Comparison of ENCODE assay signal across 8 cellular contexts in the genomic region with DNA sequence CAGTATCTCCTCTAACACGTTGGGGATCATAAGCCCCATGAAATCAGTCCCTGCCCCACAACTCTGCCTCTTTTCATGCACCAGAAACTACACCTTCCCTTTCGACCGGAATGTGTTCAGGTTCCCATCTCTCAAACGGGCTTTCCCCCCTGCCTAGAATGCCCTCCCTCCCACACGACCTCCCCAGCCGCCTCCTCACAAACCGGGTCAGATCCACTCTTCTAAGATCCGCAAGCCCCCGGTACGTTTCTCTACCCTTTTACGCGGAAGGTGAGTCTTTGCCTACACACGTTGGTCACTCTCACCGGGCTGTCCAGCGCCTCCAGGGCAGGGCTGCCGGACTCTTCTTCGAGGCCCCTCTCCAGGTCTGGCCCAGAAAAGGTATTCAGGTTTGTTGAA. TPM values are rescaled to one million over a fixed set of nuclear protein-coding genes. Genes with fewer than 3 reads are reported as not detected.
A peak's percentile ranks its signal among the peaks of the same experiment; 100 is the strongest.
DNase-seq lines count a peak whose midpoint lies in the region; ATAC-seq and TF ChIP-seq lines count a peak whose summit lies in the region.

No MANE protein-coding gene starts in this region.

- H3K4me3 ChIP-seq in KMS-11 (IDR thresholded peaks at IDR 0.05; ENCODE audit: insufficient read depth, low read depth, low read length) (no peak overlapping the region), adrenal gland (peak overlapping the region; percentile 76 to 90 (median 82))

- H4K20me1 ChIP-seq in KMS-11 (ENCODE audit: insufficient read depth), result no peaks in the 10 kb centered on the region

- peaks cover 38% of the 10 kb centered on the region for H3K4me1 Mint-ChIP-seq in stimulated activated memory B cell treated with anti-CD40 and anti-IgM and Interleukin-4, amounts not matched to agents 10 μg/mL and 1 μg/mL and 100 μg/mL, for 72 hours

- in situ Hi-C loops in G401 (cut with HindIII; ENCODE audit: low sequenced_read_pairs), result no loop called here

- H3K4me2 ChIP-seq in KMS-11, result no peak overlapping the region; the same call in 1 of the 2 replicates

- peak; percentile 6 for ATAC-seq in GM21381 (IDR thresholded peaks at IDR 0.05; ENCODE audit: unreplicated experiment)
- peak; percentile 23 for ATAC-seq in left colon
- ATAC-seq in stimulated activated memory B cell treated with anti-CD40 and anti-IgM and Interleukin-4, amounts not matched to agents 10 μg/mL and 1 μg/mL and 100 μg/mL, for 72 hours, result peak; percentile 3

- no peaks in the 10 kb centered on the region for H3K9me3 Mint-ChIP-seq in stimulated activated memory B cell treated with anti-CD40 and anti-IgM and Interleukin-4, amounts not matched to agents 10 μg/mL and 1 μg/mL and 100 μg/mL, for 72 hours

- peaks cover 13% of the 10 kb centered on the region for H3K36me3 Mint-ChIP-seq in stimulated activated memory B cell treated with anti-CD40 and anti-IgM and Interleukin-4, amounts not matched to agents 10 μg/mL and 1 μg/mL and 100 μg/mL, for 72 hours

- no peaks in the 10 kb centered on the region for H3K9me3 ChIP-seq in adrenal gland (replicated peaks in 1 of 3)

- WGBS in adrenal gland, 4 donors, result 1% methylated on average over 17 of the region's 17 CpGs

- peaks cover 17% of the 10 kb centered on the region; the same call in 1 of the 2 replicates for H3K79me2 ChIP-seq in KMS-11 (ENCODE audit: insufficient read depth, low read depth)

- no peaks in the 10 kb centered on the region for H3K36me3 ChIP-seq in KMS-11 (ENCODE audit: insufficient read depth)
- H3K36me3 ChIP-seq in adrenal gland (replicated peaks in 1 of 2), result peaks cover 0 to 10% of the 10 kb centered on the region in 2 donors

- peak overlapping the region; percentile 32; the same call in 1 of the 2 replicates for H3K27ac ChIP-seq in KMS-11
- H3K27ac ChIP-seq in adrenal gland, result peak overlapping the region in 3 of 5 donors; percentile 16 to 82 (median 65)

- no peaks in the 10 kb centered on the region for H3K4me1 ChIP-seq in KMS-11 (ENCODE audit: low read depth, poor library complexity, severe bottlenecking)
- peaks cover 7 to 21% of the 10 kb centered on the region in 2 donors for H3K4me1 ChIP-seq in adrenal gland (replicated peaks in 1 of 2)

- H3K27me3 Mint-ChIP-seq in stimulated activated memory B cell treated with anti-CD40 and anti-IgM and Interleukin-4, amounts not matched to agents 10 μg/mL and 1 μg/mL and 100 μg/mL, for 72 hours, result no peaks in the 10 kb centered on the region

- H3K4me3 Mint-ChIP-seq in stimulated activated memory B cell treated with anti-CD40 and anti-IgM and Interleukin-4, amounts not matched to agents 10 μg/mL and 1 μg/mL and 100 μg/mL, for 72 hours, result peak overlapping the region; percentile 90

- TF ChIP-seq CTCF in KMS-11 (conservative IDR thresholded peaks at IDR 0.05; ENCODE audit: low read depth, low read length), result no peak
- no peak for TF ChIP-seq CTCF in adrenal gland (IDR thresholded peaks at IDR 0.05)

- H3K27me3 ChIP-seq in KMS-11 (ENCODE audit: insufficient read depth, low read depth) (no peaks in the 10 kb centered on the region), adrenal gland (no peaks in the 10 kb centered on the region)

- DNase-seq in adrenal gland (no peak), left colon (no peak), NCI-H2081 (lab: John Stamatoyannopoulos, UW) (no peak), G401 (ENCODE audit: low spot score) (no peak), NCI-H2081 treated with DMSO at 0.1 percent for 48 hours (lab: John Stamatoyannopoulos, UW) (no peak)

- intact Hi-C loops in adrenal gland (cut with DNase I) (no loop called here), left colon (cut with DNase I, micrococcal nuclease) (no loop called here)

- peak overlapping the region; percentile 64 for H3K27ac Mint-ChIP-seq in stimulated activated memory B cell treated with anti-CD40 and anti-IgM and Interleukin-4, amounts not matched to agents 10 μg/mL and 1 μg/mL and 100 μg/mL, for 72 hours

- H2AFZ ChIP-seq in KMS-11 (ENCODE audit: low read depth), result no peak overlapping the region; the same call in 1 of the 2 replicates

- peak overlapping the region; percentile 59 for H3K9ac ChIP-seq in KMS-11

- no peak for TF ChIP-seq POLR2A in adrenal gland (IDR thresholded peaks at IDR 0.05)

RNA-seq across cellular contexts. Expression of gene DHX33, which starts 0.7 kb away (rescaled TPM):
- total RNA-seq in adrenal gland (10 to 100 TPM in 4 of 8 donors, 1 to 10 TPM in 4; 7.0 to 14.3 (median 11.1) TPM), left colon (10 to 100 TPM in 1 of 2 donors, 1 to 10 TPM in 1; 9.2 to 14.5 TPM)
- polyA plus RNA-seq in adrenal gland, result 10 to 100 TPM in 1 of 3 donors, 1 to 10 TPM in 2; 6.5 to 12.4 (median 10.0) TPM
- total RNA-seq in G401 (2014; rRNA removed; shearing (Covaris generic)), result 13.4 and 24.7 TPM in 2 replicates

RNA-seq across cellular contexts. Expression of gene DERL2, which starts 17.9 kb away (rescaled TPM):
- 100 to 1,000 TPM in 1 of 8 donors, 10 to 100 TPM in 7; 25.6 to 165 (median 61.0) TPM for total RNA-seq in adrenal gland
- polyA plus RNA-seq in adrenal gland, result 100 to 1,000 TPM in 1 of 3 donors, 10 to 100 TPM in 2; 79.9 to 146 (median 88.2) TPM
- total RNA-seq in left colon, result 10 to 100 TPM; 40.8 to 57.3 TPM
- total RNA-seq in G401 (2014; rRNA removed; shearing (Covaris generic)), result 21.5 and 22.7 TPM in 2 replicates

RNA-seq across cellular contexts. Expression of gene MIS12, which starts 18.3 kb away (rescaled TPM):
- total RNA-seq in adrenal gland (10 to 100 TPM in 7 of 8 donors, 1 to 10 TPM in 1; 7.1 to 20.3 (median 14.7) TPM), left colon (10 to 100 TPM; 10.7 to 11.6 TPM)
- 10 to 100 TPM; 12.6 to 36.0 (median 18.3) TPM for polyA plus RNA-seq in adrenal gland
- 13.4 and 18.4 TPM in 2 replicates for total RNA-seq in G401 (2014; rRNA removed; shearing (Covaris generic))

RNA-seq across cellular contexts. Expression of gene C1QBP, which starts 29.1 kb away (rescaled TPM):
- total RNA-seq in adrenal gland (100 to 1,000 TPM; 157 to 269 (median 172) TPM), left colon (100 to 1,000 TPM in 1 of 2 donors, 10 to 100 TPM in 1; 98.9 to 134 TPM)
- 100 to 1,000 TPM in 2 of 3 donors, 10 to 100 TPM in 1; 53.5 to 420 (median 140) TPM for polyA plus RNA-seq in adrenal gland
- total RNA-seq in G401 (2014; rRNA removed; shearing (Covaris generic)), result 733 and 786 TPM in 2 replicates

RNA-seq across cellular contexts. Expression of gene RPAIN, which starts 48.1 kb away (rescaled TPM):
- total RNA-seq in adrenal gland, result 10 to 100 TPM; 27.0 to 47.0 (median 30.2) TPM
- polyA plus RNA-seq in adrenal gland, result 10 to 100 TPM; 26.1 to 41.7 (median 36.5) TPM
- total RNA-seq in left colon, result 10 to 100 TPM; 26.7 to 27.3 TPM
- total RNA-seq in G401 (2014; rRNA removed; shearing (Covaris generic)), result 61.3 and 65.8 TPM in 2 replicates
